Comparison of ENCODE assay signal across 8 cellular contexts in genomic region chr2:240024766-240025165, GRCh38. TPM values are rescaled to one million over a fixed set of nuclear protein-coding genes. Genes with fewer than 3 reads are reported as not detected.
DNase-seq lines count a peak whose midpoint lies in the region; ATAC-seq and TF ChIP-seq lines count a peak whose summit lies in the region.

No MANE protein-coding gene starts in this region.

- H3K4me3 ChIP-seq in iPS-11a (ENCODE audit: low read depth, low read length) (peak overlapping the region; percentile 84), smooth muscle cell (peak overlapping the region; percentile 100)

- no peaks in the 10 kb centered on the region for H3K27me3 ChIP-seq in smooth muscle cell (ENCODE audit: low read depth)

- H3K27ac ChIP-seq in smooth muscle cell (ENCODE audit: low read depth): no peak overlapping the region

- H3K4me2 ChIP-seq in smooth muscle cell: peak overlapping the region; percentile 97

- H3K9me3 Mint-ChIP-seq in CD14-positive monocyte: peaks cover 0 to 5% (median 0%) of the 10 kb centered on the region in 7 donors
- H3K9me3 Mint-ChIP-seq in activated naive CD4-positive, alpha-beta T cell treated with anti-CD3 and anti-CD28 coated beads, Interleukin-2, amount 50 U/mL, for 72 hours: no peaks in the 10 kb centered on the region

- intact Hi-C loops in CD14-positive monocyte (cut with micrococcal nuclease): loop anchor here in 1 of 2 donors (5.0 to 10.0 kb wide), 2 partner anchors 560 to 1618 kb away; partner anchors contain the start of gene CAPN10

- TF ChIP-seq CTCF in CD14-positive monocyte (IDR thresholded peaks at IDR 0.05) (no peak), smooth muscle cell (IDR thresholded peaks at IDR 0.05; ENCODE audit: borderline replicate concordance, insufficient read depth, poor library complexity, severe bottlenecking) (no peak)

- H3K36me3 ChIP-seq in smooth muscle cell (ENCODE audit: low read depth): peaks cover 5% of the 10 kb centered on the region

- ATAC-seq in GM21447 (IDR thresholded peaks at IDR 0.05; ENCODE audit: unreplicated experiment): peak; percentile 5
- ATAC-seq in activated naive CD4-positive, alpha-beta T cell treated with anti-CD3 and anti-CD28 coated beads, Interleukin-2, amount 50 U/mL, for 72 hours: peak; percentile 43 to 48

- peaks cover 29% of the 10 kb centered on the region for H4K20me1 ChIP-seq in smooth muscle cell (ENCODE audit: low read depth)

- H3K79me2 ChIP-seq in smooth muscle cell (ENCODE audit: low read depth): peaks cover 42% of the 10 kb centered on the region

- peak overlapping the region; percentile 100 for H2AFZ ChIP-seq in smooth muscle cell (ENCODE audit: low read depth)

- H3K4me1 ChIP-seq in smooth muscle cell (ENCODE audit: low read depth): peaks cover 14% of the 10 kb centered on the region

- H3K9ac ChIP-seq in smooth muscle cell (ENCODE audit: low read depth): peak overlapping the region; percentile 92

- H3K27ac Mint-ChIP-seq in CD14-positive monocyte: peak overlapping the region; percentile 91 to 97 (median 95)
- peak overlapping the region; percentile 92 to 99 for H3K27ac Mint-ChIP-seq in activated naive CD4-positive, alpha-beta T cell treated with anti-CD3 and anti-CD28 coated beads, Interleukin-2, amount 50 U/mL, for 72 hours

- no peaks in the 10 kb centered on the region for H3F3A ChIP-seq in smooth muscle cell (ENCODE audit: low read depth)

- DNase-seq in CD14-positive monocyte (ENCODE audit: low spot score) (no peak), LoVo (ENCODE audit: low spot score) (peak; percentile 2), smooth muscle cell (lab: John Stamatoyannopoulos, UW; ENCODE audit: unreplicated experiment) (no peak), cerebellar cortex (ENCODE audit: low spot score) (no peak), GM19238 (ENCODE audit: insufficient read length, low spot score) (no peak)
- peak in 1 of 2 donors; percentile 15 for DNase-seq in activated naive CD4-positive, alpha-beta T cell treated with anti-CD3 and anti-CD28 coated beads, Interleukin-2, amount 50 U/mL, for 72 hours (ENCODE audit: low spot score in 2 of 2)

- peaks cover 17% of the 10 kb centered on the region in 2 donors for H3K36me3 Mint-ChIP-seq in CD14-positive monocyte
- H3K36me3 Mint-ChIP-seq in activated naive CD4-positive, alpha-beta T cell treated with anti-CD3 and anti-CD28 coated beads, Interleukin-2, amount 50 U/mL, for 72 hours: peaks cover 15 to 16% of the 10 kb centered on the region in 2 donors

- H3K9me3 ChIP-seq in smooth muscle cell (replicated peaks; ENCODE audit: low read depth): no peaks in the 10 kb centered on the region

- 1% methylated on average over 21 of the region's 22 CpGs for WGBS in smooth muscle cell (ENCODE audit: low lambda C conversion rate)

- H3K4me3 Mint-ChIP-seq in CD14-positive monocyte: peak overlapping the region; percentile 96

- peaks cover 0 to 5% (median 4%) of the 10 kb centered on the region in 3 donors for H3K27me3 Mint-ChIP-seq in CD14-positive monocyte (ENCODE audit: low read depth in 3 of 3)

- H3K4me1 Mint-ChIP-seq in CD14-positive monocyte: peaks cover 16% of the 10 kb centered on the region

RNA-seq across cellular contexts. Expression of gene NDUFA10, which starts 0.4 kb away (rescaled TPM):
- 100 to 1,000 TPM; 111 to 118 TPM for polyA plus RNA-seq in CD14-positive monocyte
- 100 to 1,000 TPM; 131 to 152 TPM for total RNA-seq in activated naive CD4-positive, alpha-beta T cell treated with anti-CD3 and anti-CD28 coated beads, Interleukin-2, amount 50 U/mL, for 72 hours
- 82.3 and 98.3 TPM in 2 replicates for total RNA-seq in smooth muscle cell
- polyA plus RNA-seq in smooth muscle cell: 114 and 120 TPM in 2 replicates

RNA-seq across cellular contexts. Expression of gene OR6B2, which starts 5.5 kb away (rescaled TPM):
- polyA plus RNA-seq in CD14-positive monocyte: not detected
- total RNA-seq in activated naive CD4-positive, alpha-beta T cell treated with anti-CD3 and anti-CD28 coated beads, Interleukin-2, amount 50 U/mL, for 72 hours: not detected
- total RNA-seq in smooth muscle cell: not detected in 2 replicates
- not detected in 2 replicates for polyA plus RNA-seq in smooth muscle cell

RNA-seq across cellular contexts. Expression of gene OR6B3, which starts 28.6 kb away (rescaled TPM):
- not detected for polyA plus RNA-seq in CD14-positive monocyte
- not detected for total RNA-seq in activated naive CD4-positive, alpha-beta T cell treated with anti-CD3 and anti-CD28 coated beads, Interleukin-2, amount 50 U/mL, for 72 hours
- total RNA-seq in smooth muscle cell: not detected in 2 replicates
- polyA plus RNA-seq in smooth muscle cell: not detected in 2 replicates
